Comparison of ENCODE assay signal across 8 cellular contexts in the genomic region with DNA sequence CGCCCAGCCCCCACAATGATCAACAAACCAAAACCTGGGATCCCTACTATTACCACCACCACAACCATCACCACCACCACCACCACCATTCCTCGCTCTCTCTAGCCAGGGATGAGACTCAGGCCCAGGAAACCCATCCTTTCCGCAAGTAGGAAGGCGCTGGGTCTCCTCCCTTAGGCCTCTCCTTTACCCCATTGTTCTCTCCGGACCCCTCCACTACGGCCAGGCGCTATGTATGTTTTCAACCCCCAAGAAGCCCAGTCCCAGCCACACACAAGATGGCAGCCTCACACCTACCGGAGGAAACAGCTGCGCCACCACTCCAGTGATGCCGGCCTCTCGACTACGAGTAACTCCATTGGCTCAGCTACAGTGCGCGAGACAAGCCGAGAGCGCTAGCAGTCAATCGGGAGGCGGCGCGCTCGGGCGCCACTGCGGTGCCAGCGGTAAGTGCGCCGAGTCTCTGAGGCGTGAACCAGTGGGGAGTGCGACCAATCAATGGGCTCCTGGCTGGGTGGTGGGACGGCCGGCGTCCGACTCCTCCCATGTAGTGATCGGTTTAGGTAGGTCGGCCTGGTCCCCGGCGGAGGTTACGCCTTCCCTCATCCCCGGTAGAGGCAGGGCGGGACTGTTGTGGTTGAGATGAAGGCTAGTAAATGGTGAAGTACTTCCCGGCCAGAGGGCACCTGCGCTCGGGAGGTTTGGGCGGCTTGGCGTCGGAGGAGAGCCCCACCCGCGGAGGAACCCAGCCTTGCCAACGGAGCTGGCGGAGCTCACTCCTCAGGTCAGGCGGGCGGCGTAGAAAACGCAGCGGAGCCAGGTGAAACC. TPM values are rescaled to one million over a fixed set of nuclear protein-coding genes. Genes with fewer than 3 reads are reported as not detected.
DNase-seq lines count a peak whose midpoint lies in the region; ATAC-seq, FAIRE-seq and TF ChIP-seq lines count a peak whose summit lies in the region.

A gene (minus strand): TSS at position 376 of the 828 bp plus-strand sequence. CDS start 61,154 bp downstream, outside the sequence.
A gene with protein sequence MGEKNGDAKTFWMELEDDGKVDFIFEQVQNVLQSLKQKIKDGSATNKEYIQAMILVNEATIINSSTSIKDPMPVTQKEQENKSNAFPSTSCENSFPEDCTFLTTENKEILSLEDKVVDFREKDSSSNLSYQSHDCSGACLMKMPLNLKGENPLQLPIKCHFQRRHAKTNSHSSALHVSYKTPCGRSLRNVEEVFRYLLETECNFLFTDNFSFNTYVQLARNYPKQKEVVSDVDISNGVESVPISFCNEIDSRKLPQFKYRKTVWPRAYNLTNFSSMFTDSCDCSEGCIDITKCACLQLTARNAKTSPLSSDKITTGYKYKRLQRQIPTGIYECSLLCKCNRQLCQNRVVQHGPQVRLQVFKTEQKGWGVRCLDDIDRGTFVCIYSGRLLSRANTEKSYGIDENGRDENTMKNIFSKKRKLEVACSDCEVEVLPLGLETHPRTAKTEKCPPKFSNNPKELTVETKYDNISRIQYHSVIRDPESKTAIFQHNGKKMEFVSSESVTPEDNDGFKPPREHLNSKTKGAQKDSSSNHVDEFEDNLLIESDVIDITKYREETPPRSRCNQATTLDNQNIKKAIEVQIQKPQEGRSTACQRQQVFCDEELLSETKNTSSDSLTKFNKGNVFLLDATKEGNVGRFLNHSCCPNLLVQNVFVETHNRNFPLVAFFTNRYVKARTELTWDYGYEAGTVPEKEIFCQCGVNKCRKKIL (plus strand): TSS at position 586 of the 828 bp plus-strand sequence. CDS start 7,620 bp downstream, outside the sequence.

- peaks cover 11% of the 10 kb centered on the region for H3K4me1 Mint-ChIP-seq in progenitor cell of endocrine pancreas (ENCODE audit: low read depth)

- H3K27ac Mint-ChIP-seq in progenitor cell of endocrine pancreas, result peak within 1 kb of the TSS; percentile 99

- H3K36me3 ChIP-seq in left ventricle myocardium inferior, result no peaks in the 10 kb centered on the region

- peaks cover 56% of the 10 kb centered on the region for H3K4me1 ChIP-seq in left ventricle myocardium inferior

- FAIRE-seq in GM12891 (lab: Jason Lieb, UNC), result peak; percentile 100

- DNase-seq in GM12891 (ENCODE audit: insufficient read length, low spot score) (peak; percentile 82), NCI-H1436 (lab: John Stamatoyannopoulos, UW) (peak; percentile 89), T-helper 1 cell (peak; percentile 98 to 100 (median 98)), amygdala (lab: John Stamatoyannopoulos, UW) (peak; percentile 55 to 100 (median 98)), left ventricle myocardium inferior (peak; percentile 99), progenitor cell of endocrine pancreas (ENCODE audit: low spot score, unreplicated experiment) (peak; percentile 97), ureter (ENCODE audit: low spot score) (peak; percentile 100)

- TF ChIP-seq CTCF in left ventricle myocardium inferior (IDR thresholded peaks at IDR 0.05; ENCODE audit: borderline replicate concordance) (peak; percentile 62), progenitor cell of endocrine pancreas (IDR thresholded peaks at IDR 0.05; ENCODE audit: unreplicated experiment) (peak; percentile 46)

- no peaks in the 10 kb centered on the region for H3K27me3 Mint-ChIP-seq in progenitor cell of endocrine pancreas

- no peaks in the 10 kb centered on the region for H3K9me3 Mint-ChIP-seq in progenitor cell of endocrine pancreas (ENCODE audit: low read depth)

- peak; percentile 60; the same call in 1 of the 2 replicates for TF ChIP-seq POLR2A in GM12891 (IDR thresholded peaks at IDR 0.05; ENCODE audit: low read depth, low read length)

- intact Hi-C loops in left ventricle myocardium inferior (cut with micrococcal nuclease), result no loop called here

- H3K27me3 ChIP-seq in left ventricle myocardium inferior (ENCODE audit: low read depth), result no peaks in the 10 kb centered on the region

- H3K27ac ChIP-seq in left ventricle myocardium inferior (replicated peaks), result peak within 1 kb of the TSS; percentile 96

- peak within 1 kb of the TSS; percentile 83 for H3K4me3 ChIP-seq in left ventricle myocardium inferior

- H3K4me3 Mint-ChIP-seq in progenitor cell of endocrine pancreas (ENCODE audit: low read depth), result peak within 1 kb of the TSS; percentile 89

- peak; percentile 96 for ATAC-seq in HG02840 (IDR thresholded peaks at IDR 0.05; ENCODE audit: low FRiP score, unreplicated experiment)

- no peaks in the 10 kb centered on the region for H3K36me3 Mint-ChIP-seq in progenitor cell of endocrine pancreas (ENCODE audit: insufficient read depth)

- no peaks in the 10 kb centered on the region for H3K9me3 ChIP-seq in left ventricle myocardium inferior (replicated peaks)

TF ChIP-seq in GM12891, 5 proteins besides CTCF, POLR2A, EP300 and RAD21:
- TF ChIP-seq TAF1 (IDR thresholded peaks at IDR 0.05; ENCODE audit: low read depth, low read length) (peak; percentile 63), POU2F2 (IDR thresholded peaks at IDR 0.05; ENCODE audit: low read depth, low read length) (0 out of 2 replicates have a peak, but pooled peaks have one; percentile 9), PAX5 (IDR thresholded peaks at IDR 0.05; ENCODE audit: insufficient read depth, low read length, severe bottlenecking) (peak; percentile 68), POLR2AphosphoS5 (IDR thresholded peaks at IDR 0.05; ENCODE audit: low read depth, low read length) (peak; percentile 65), SPI1 (IDR thresholded peaks at IDR 0.05; ENCODE audit: low read depth, low read length) (no peak)

RNA-seq across cellular contexts. Expression of the first gene that starts in this region (rescaled TPM):
- 2.8 TPM for polyA plus RNA-seq in GM12891 (2012; ENCODE audit: low read depth, missing spikeins)
- total RNA-seq in left ventricle myocardium inferior, result 23.4 TPM
- 8.8 and 10.5 TPM in 2 replicates for total RNA-seq in progenitor cell of endocrine pancreas
- total RNA-seq in ureter, result 73.9 TPM

RNA-seq across cellular contexts. Expression of the second gene that starts in this region (rescaled TPM):
- 4.0 TPM for polyA plus RNA-seq in GM12891 (2012; ENCODE audit: low read depth, missing spikeins)
- total RNA-seq in left ventricle myocardium inferior, result 17.8 TPM
- total RNA-seq in progenitor cell of endocrine pancreas, result 11.5 and 12.1 TPM in 2 replicates
- total RNA-seq in ureter, result 16.6 TPM

Comparison
In these comparisons a context has a peak if more than half of its experiments do, and no peak if none do; other contexts are left out.
1. Peak in every context shown above with its lines: DNase-seq, ATAC-seq, H3K4me3 ChIP-seq and H3K27ac ChIP-seq.